Comparison of ENCODE assay signal across 8 cellular contexts in genomic region chr3:71875461-71875947, GRCh38.
A peak's percentile ranks its signal among the peaks of the same experiment; 100 is the strongest.
DNase-seq lines count a peak whose midpoint lies in the region; ATAC-seq lines count a peak whose summit lies in the region.

No MANE protein-coding gene starts in this region.

- peaks cover 12 to 25% (median 16%) of the 10 kb centered on the region in 4 donors for H3K4me1 Mint-ChIP-seq in CD4-positive, CD25-positive, alpha-beta regulatory T cell
- peaks cover 6% of the 10 kb centered on the region for H3K4me1 Mint-ChIP-seq in memory B cell

- H3K4me3 Mint-ChIP-seq in CD4-positive, CD25-positive, alpha-beta regulatory T cell: no peak overlapping the region
- no peak overlapping the region for H3K4me3 Mint-ChIP-seq in memory B cell

- peaks cover 14% of the 10 kb centered on the region for H3K4me1 ChIP-seq in CD4-positive, CD25-positive, alpha-beta regulatory T cell (ENCODE audit: control insufficient read depth, insufficient read depth, low read length, poor library complexity, severe bottlenecking)

- H3K36me3 ChIP-seq in CD4-positive, CD25-positive, alpha-beta regulatory T cell (ENCODE audit: control insufficient read depth, insufficient read depth, low read length): no peaks in the 10 kb centered on the region

- no peak overlapping the region for H3K27ac Mint-ChIP-seq in CD4-positive, CD25-positive, alpha-beta regulatory T cell
- H3K27ac Mint-ChIP-seq in memory B cell: no peak overlapping the region

- H3K4me3 ChIP-seq in CD4-positive, CD25-positive, alpha-beta regulatory T cell (ENCODE audit: low read depth, low read length): peak overlapping the region; percentile 26

- H3K27me3 ChIP-seq in CD4-positive, CD25-positive, alpha-beta regulatory T cell (ENCODE audit: control insufficient read depth, insufficient read depth, low read length): peaks cover 1% of the 10 kb centered on the region

- H3K9me3 Mint-ChIP-seq in CD4-positive, CD25-positive, alpha-beta regulatory T cell: no peaks in the 10 kb centered on the region
- no peaks in the 10 kb centered on the region for H3K9me3 Mint-ChIP-seq in memory B cell

- peak; percentile 96 to 97 for ATAC-seq in CD4-positive, CD25-positive, alpha-beta regulatory T cell (ENCODE audit: low read depth in 2 of 2)
- ATAC-seq in GM19328 (IDR thresholded peaks at IDR 0.05; ENCODE audit: unreplicated experiment): peak; percentile 90
- peak; percentile 83 for ATAC-seq in HG03378 (IDR thresholded peaks at IDR 0.05; ENCODE audit: unreplicated experiment)
- peak; percentile 99 for ATAC-seq in memory B cell (ENCODE audit: low read depth)

- H3K9me3 ChIP-seq in CD4-positive, CD25-positive, alpha-beta regulatory T cell (ENCODE audit: control insufficient read depth in 2 of 2, low read length in 2 of 2): no peaks in the 10 kb centered on the region

- DNase-seq in CD4-positive, CD25-positive, alpha-beta regulatory T cell: peak; percentile 49 to 84 (median 74)
- DNase-seq in NCI-H748 (lab: John Stamatoyannopoulos, UW; ENCODE audit: unreplicated experiment): peak; percentile 78
- DNase-seq in activated CD8-positive, alpha-beta memory T cell treated with anti-CD3 and anti-CD28 coated beads for 1 hour (ENCODE audit: extremely low read depth in 1 of 2, low read depth in 1 of 2): peak; percentile 29 to 62
- DNase-seq in effector CD8-positive, alpha-beta T cell (lab: John Stamatoyannopoulos, UW): peak; percentile 49
- DNase-seq in memory B cell (ENCODE audit: low spot score in 2 of 2): peak; percentile 80 to 90
- DNase-seq in stimulated activated CD8-positive, alpha-beta memory T cell treated with anti-CD3 and anti-CD28 coated beads, Interleukin-15, amount 100 ng/mL, for 4 hours (ENCODE audit: low read depth in 2 of 2): peak; percentile 35 to 54

- no peak overlapping the region for H3K27ac ChIP-seq in CD4-positive, CD25-positive, alpha-beta regulatory T cell (ENCODE audit: insufficient read depth, low read length, poor library complexity, severe bottlenecking)

- no peaks in the 10 kb centered on the region for H3K36me3 Mint-ChIP-seq in CD4-positive, CD25-positive, alpha-beta regulatory T cell
- no peaks in the 10 kb centered on the region for H3K36me3 Mint-ChIP-seq in memory B cell

- H3K27me3 Mint-ChIP-seq in CD4-positive, CD25-positive, alpha-beta regulatory T cell: peaks cover 6% of the 10 kb centered on the region
- H3K27me3 Mint-ChIP-seq in memory B cell: peaks cover 23% of the 10 kb centered on the region
